ENCODE assay signal across 19 cellular contexts in the genomic region with DNA sequence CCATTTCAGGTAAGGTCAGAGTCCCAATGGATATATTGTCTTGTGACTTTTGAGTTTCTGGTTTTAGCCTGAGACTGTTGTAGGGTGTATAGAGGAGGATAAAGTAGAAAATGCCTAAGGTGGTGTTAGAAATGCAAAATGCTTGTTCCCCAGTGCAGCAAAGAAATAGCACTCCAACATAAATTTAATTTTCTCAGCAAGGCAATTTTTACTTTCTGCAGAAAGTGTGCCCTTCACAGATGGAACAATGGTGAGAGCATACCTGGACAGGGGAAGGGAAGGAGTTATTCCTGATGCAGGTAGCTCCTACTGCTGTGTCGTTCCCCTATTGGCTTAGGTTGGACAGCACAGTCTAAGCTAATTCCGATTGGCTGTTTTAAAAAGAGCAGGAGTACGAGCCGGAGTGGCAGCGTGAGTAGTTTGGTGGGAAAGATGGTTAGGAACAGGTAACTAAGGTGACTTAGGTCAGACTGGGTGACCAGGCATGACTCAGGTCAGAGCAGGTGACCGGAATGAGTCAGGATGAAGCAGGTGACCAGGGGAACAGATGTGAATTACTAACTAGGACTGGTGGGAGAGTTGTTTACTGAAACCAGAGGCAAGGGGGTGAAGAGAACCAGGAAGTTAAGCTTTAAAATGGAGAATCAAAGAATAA. TPM values are rescaled to one million over a fixed set of nuclear protein-coding genes. Genes with fewer than 3 reads are reported as not detected.
DNase-seq lines count a peak whose midpoint lies in the region; ATAC-seq and TF ChIP-seq lines count a peak whose summit lies in the region.
"Had no signal": no experiment of that assay in that cellular context is flagged by ENCODE, and none has a peak within 500 bp of the region (broad histone marks: within the 10 kb centered on the region; RNA-seq: fewer than 3 reads in every experiment).

No MANE protein-coding gene starts in this region.

- no peaks in the 10 kb centered on the region for H3K36me3 ChIP-seq in mesendoderm (ENCODE audit: control insufficient read depth, insufficient read depth, low read length)
- H3K36me3 ChIP-seq in naive thymus-derived CD4-positive, alpha-beta T cell (ENCODE audit: control insufficient read depth in 2 of 3, insufficient read depth in 3 of 3, low read length in 3 of 3) = no peaks in the 10 kb centered on the region

- no peak overlapping the region for H2BK120ac ChIP-seq in mesendoderm (ENCODE audit: low read depth, low read length)

- peaks cover 0 to 15% (median 0%) of the 10 kb centered on the region in 3 experiments for H3K9me3 ChIP-seq in naive thymus-derived CD4-positive, alpha-beta T cell (ENCODE audit: control insufficient read depth in 2 of 3, low read length in 3 of 3)

- peaks cover 6 to 22% (median 14%) of the 10 kb centered on the region in 5 donors for H3K36me3 Mint-ChIP-seq in naive thymus-derived CD4-positive, alpha-beta T cell

- H3K27me3 Mint-ChIP-seq in naive thymus-derived CD4-positive, alpha-beta T cell = peaks cover 0 to 9% (median 5%) of the 10 kb centered on the region in 5 donors

- no peak overlapping the region for H2BK15ac ChIP-seq in mesendoderm (replicated peaks; ENCODE audit: low read depth)

- no peak overlapping the region for H3K4me3 ChIP-seq in mesendoderm (ENCODE audit: low read length)
- H3K4me3 ChIP-seq in naive thymus-derived CD4-positive, alpha-beta T cell (ENCODE audit: low read length) = no peak overlapping the region
- H3K4me3 ChIP-seq: SK-N-MC had no signal

- no peak overlapping the region for H3K4me2 ChIP-seq in mesendoderm (ENCODE audit: low read length)

- no peak overlapping the region for H2AK5ac ChIP-seq in mesendoderm (ENCODE audit: low read length)

- H3K56ac ChIP-seq in mesendoderm (ENCODE audit: low read length) = no peak overlapping the region

- H3K27ac Mint-ChIP-seq in naive thymus-derived CD4-positive, alpha-beta T cell = no peak overlapping the region

- H3K18ac ChIP-seq in mesendoderm (ENCODE audit: low read length) = no peak overlapping the region

- no peak overlapping the region for H3K4me3 Mint-ChIP-seq in naive thymus-derived CD4-positive, alpha-beta T cell
- H3K4me3 Mint-ChIP-seq: CD14-positive monocyte had no signal

- no peak overlapping the region for H3K4ac ChIP-seq in mesendoderm (ENCODE audit: low read depth, low read length)

- CTCF ChIA-PET in naive thymus-derived CD4-positive, alpha-beta T cell (lab: Charles Lee) = interaction anchor here (0.6 kb wide), 1 partner anchor 402 kb away, joined by 3 read pairs; no protein-coding TSS in a partner anchor

- H4K8ac ChIP-seq in mesendoderm (ENCODE audit: low read depth, low read length) = no peak overlapping the region

- POLR2A ChIA-PET in naive thymus-derived CD4-positive, alpha-beta T cell (lab: Charles Lee) = no interaction called here

- no peaks in the 10 kb centered on the region for H3K4me1 Mint-ChIP-seq in naive thymus-derived CD4-positive, alpha-beta T cell

- H3K23ac ChIP-seq in mesendoderm (ENCODE audit: low read length) = no peak overlapping the region

- no peak for TF ChIP-seq RAD21 in Ishikawa (IDR thresholded peaks at IDR 0.05; ENCODE audit: low read depth)

- DNase-seq in DMS53 (lab: John Stamatoyannopoulos, UW) (peak; percentile 82), mesendoderm (peak; percentile 3), superior temporal gyrus (ENCODE audit: extremely low spot score) (no peak)
- no peak for DNase-seq in naive thymus-derived CD4-positive, alpha-beta T cell
- DNase-seq: Calu3, DND-41, GDM1, NCI-H1417, NCI-H1930, NCI-H2171, NCI-H774 had no signal

- H4K5ac ChIP-seq in mesendoderm (ENCODE audit: low read length) = no peak overlapping the region

- no CpG with 5 or more reads among the region's 6 CpGs for WGBS in mesendoderm (ENCODE audit: extremely low coverage, insufficient coverage, low lambda C conversion rate)

- no peak for ATAC-seq in HG03175 (IDR thresholded peaks at IDR 0.05; ENCODE audit: unreplicated experiment)
- no peak for ATAC-seq in naive thymus-derived CD4-positive, alpha-beta T cell
- ATAC-seq: Panc1, Right ventricle myocardium inferior had no signal

- no peaks in the 10 kb centered on the region for H3K79me2 ChIP-seq in mesendoderm (ENCODE audit: control insufficient read depth, insufficient read depth, low read length)

- no peak overlapping the region for H2BK5ac ChIP-seq in mesendoderm (ENCODE audit: low read length)

- TF ChIP-seq EP300 in Ishikawa (IDR thresholded peaks at IDR 0.05; ENCODE audit: borderline replicate concordance) = no peak

- peaks cover 11 to 40% (median 19%) of the 10 kb centered on the region in 11 donors for H3K9me3 Mint-ChIP-seq in naive thymus-derived CD4-positive, alpha-beta T cell

- no peaks in the 10 kb centered on the region for H3K27me3 ChIP-seq in mesendoderm (ENCODE audit: insufficient read depth, low read length, poor library complexity)
- no peaks in the 10 kb centered on the region for H3K27me3 ChIP-seq in naive thymus-derived CD4-positive, alpha-beta T cell (ENCODE audit: control insufficient read depth in 2 of 2, insufficient read depth in 2 of 2, low read length in 2 of 2)

- no peak overlapping the region for H3K9ac ChIP-seq in mesendoderm (ENCODE audit: low read length)

- intact Hi-C loops in naive thymus-derived CD4-positive, alpha-beta T cell (cut with micrococcal nuclease) = no loop called here

- H3K27ac ChIP-seq in mesendoderm (ENCODE audit: low read depth, low read length) = no peak overlapping the region
- H3K27ac ChIP-seq in naive thymus-derived CD4-positive, alpha-beta T cell (ENCODE audit: low read depth, low read length) = no peak overlapping the region
- H3K27ac ChIP-seq: SK-N-MC had no signal

- no peaks in the 10 kb centered on the region for H3K79me1 ChIP-seq in mesendoderm (ENCODE audit: low read length)

- H3K4me1 ChIP-seq in mesendoderm (ENCODE audit: control insufficient read depth, low read depth, low read length) = no peaks in the 10 kb centered on the region
- H3K4me1 ChIP-seq in naive thymus-derived CD4-positive, alpha-beta T cell (ENCODE audit: control insufficient read depth in 2 of 2, insufficient read depth in 2 of 2, low read length in 2 of 2) = no peaks in the 10 kb centered on the region

TF ChIP-seq in Ishikawa, 13 proteins besides CTCF, POLR2A, EP300 and RAD21:
- no peak for TF ChIP-seq ZBTB7A (IDR thresholded peaks at IDR 0.05; ENCODE audit: low read depth)
- TF ChIP-seq, protein P1, sequence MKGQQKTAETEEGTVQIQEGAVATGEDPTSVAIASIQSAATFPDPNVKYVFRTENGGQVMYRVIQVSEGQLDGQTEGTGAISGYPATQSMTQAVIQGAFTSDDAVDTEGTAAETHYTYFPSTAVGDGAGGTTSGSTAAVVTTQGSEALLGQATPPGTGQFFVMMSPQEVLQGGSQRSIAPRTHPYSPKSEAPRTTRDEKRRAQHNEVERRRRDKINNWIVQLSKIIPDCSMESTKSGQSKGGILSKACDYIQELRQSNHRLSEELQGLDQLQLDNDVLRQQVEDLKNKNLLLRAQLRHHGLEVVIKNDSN (IDR thresholded peaks at IDR 0.05) = 0 out of 2 replicates have a peak, but pooled peaks have one; percentile 11
- no peak for TF ChIP-seq NFIC (IDR thresholded peaks at IDR 0.05)

RNA-seq across cellular contexts. Expression of a gene that starts 21.5 kb away (rescaled TPM):
- polyA plus RNA-seq in mesendoderm (2013, experiment 1 of 2) = 0.28 TPM
- 0.21 TPM for polyA plus RNA-seq in mesendoderm (2013, experiment 2 of 2)
- total RNA-seq in naive thymus-derived CD4-positive, alpha-beta T cell = not detected
- polyA plus RNA-seq in naive thymus-derived CD4-positive, alpha-beta T cell = not detected
- total RNA-seq: LHCN-M2, NCI-H460, Right ventricle myocardium inferior had no signal
- polyA plus RNA-seq: CD14-positive monocyte had no signal

RNA-seq across cellular contexts. Expression of a gene that starts 32.1 kb away (rescaled TPM):
- polyA plus RNA-seq in mesendoderm (2013, experiment 1 of 2) = 21.8 TPM
- 23.8 TPM for polyA plus RNA-seq in mesendoderm (2013, experiment 2 of 2)
- 10 to 100 TPM in 2 of 5 experiments, 1 to 10 TPM in 3; 7.4 to 12.2 (median 8.2) TPM for total RNA-seq in naive thymus-derived CD4-positive, alpha-beta T cell
- 1 to 10 TPM; 2.3 to 2.6 TPM for polyA plus RNA-seq in naive thymus-derived CD4-positive, alpha-beta T cell

RNA-seq across cellular contexts. Expression of a gene that starts 34.2 kb away (rescaled TPM):
- polyA plus RNA-seq in mesendoderm (2013, experiment 1 of 2) = 9.4 TPM
- 9.0 TPM for polyA plus RNA-seq in mesendoderm (2013, experiment 2 of 2)
- total RNA-seq in naive thymus-derived CD4-positive, alpha-beta T cell = 10 to 100 TPM; 10.0 to 17.7 (median 13.9) TPM
- polyA plus RNA-seq in naive thymus-derived CD4-positive, alpha-beta T cell = 10 to 100 TPM; 16.5 to 19.2 TPM

RNA-seq across cellular contexts. Expression of a gene that starts 34.3 kb away (rescaled TPM):
- 34.4 TPM for polyA plus RNA-seq in mesendoderm (2013, experiment 1 of 2)
- polyA plus RNA-seq in mesendoderm (2013, experiment 2 of 2) = 36.3 TPM
- total RNA-seq in naive thymus-derived CD4-positive, alpha-beta T cell = 10 to 100 TPM; 22.3 to 42.3 (median 37.7) TPM
- polyA plus RNA-seq in naive thymus-derived CD4-positive, alpha-beta T cell = 10 to 100 TPM; 77.4 to 79.3 TPM

Comparison
In these comparisons a context has a peak if more than half of its experiments do, and no peak if none do; other contexts are left out.
1. DNase-seq: peak in DMS53 (single experiment) and mesendoderm (single experiment); none in superior temporal gyrus (single experiment) and naive thymus-derived CD4-positive, alpha-beta T cell (0 of 9).